Comparison of ENCODE assay signal across 2 cellular contexts in the genomic region with DNA sequence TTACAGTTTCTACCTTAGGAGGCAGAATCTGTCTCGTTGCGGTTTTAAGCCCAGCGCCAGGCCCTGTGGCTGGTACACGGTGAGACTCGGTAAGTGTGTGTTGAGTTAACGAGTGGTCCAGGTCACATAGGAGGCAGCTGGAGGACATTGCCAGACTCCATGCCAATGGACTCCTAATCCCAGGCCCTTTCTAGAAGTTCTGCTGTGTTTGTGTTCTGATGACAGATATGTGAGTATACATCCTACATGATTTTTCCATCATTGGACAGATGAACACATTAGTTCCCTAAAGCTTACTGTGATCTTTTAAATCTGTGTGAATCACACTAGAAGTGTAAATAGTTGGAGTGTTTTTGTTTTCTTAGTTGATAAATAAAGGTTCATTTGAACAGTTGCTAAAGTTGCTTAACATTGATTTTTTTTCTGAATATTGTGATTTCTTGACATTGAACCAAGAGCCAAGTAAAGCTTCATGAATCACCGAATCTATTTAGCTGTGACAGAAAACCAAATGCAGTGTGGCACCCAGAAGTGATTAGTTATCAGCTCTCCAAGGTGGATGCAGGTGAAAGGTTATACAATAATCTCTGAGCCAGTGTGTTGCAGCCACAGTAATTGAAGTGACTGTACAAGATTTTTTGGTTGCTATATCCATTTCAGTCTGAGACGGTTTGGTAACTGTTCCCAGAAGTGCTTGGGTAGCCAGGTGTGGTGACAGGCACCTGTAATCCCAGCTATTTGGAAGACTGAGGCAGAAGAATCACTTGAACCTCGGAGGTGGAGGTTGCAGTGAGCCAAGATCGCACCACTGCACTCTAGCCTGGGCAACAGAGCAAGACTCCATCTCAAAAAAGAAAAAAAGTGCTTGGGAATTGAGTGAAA.
TF ChIP-seq lines count a peak whose summit lies in the region.

No MANE protein-coding gene starts in this region.

TF ChIP-seq in SK-N-SH, 30 proteins besides CTCF, POLR2A, EP300 and RAD21 (continued from another document):
- TF ChIP-seq, protein P1, sequence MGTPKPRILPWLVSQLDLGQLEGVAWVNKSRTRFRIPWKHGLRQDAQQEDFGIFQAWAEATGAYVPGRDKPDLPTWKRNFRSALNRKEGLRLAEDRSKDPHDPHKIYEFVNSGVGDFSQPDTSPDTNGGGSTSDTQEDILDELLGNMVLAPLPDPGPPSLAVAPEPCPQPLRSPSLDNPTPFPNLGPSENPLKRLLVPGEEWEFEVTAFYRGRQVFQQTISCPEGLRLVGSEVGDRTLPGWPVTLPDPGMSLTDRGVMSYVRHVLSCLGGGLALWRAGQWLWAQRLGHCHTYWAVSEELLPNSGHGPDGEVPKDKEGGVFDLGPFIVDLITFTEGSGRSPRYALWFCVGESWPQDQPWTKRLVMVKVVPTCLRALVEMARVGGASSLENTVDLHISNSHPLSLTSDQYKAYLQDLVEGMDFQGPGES (IDR thresholded peaks at IDR 0.05; ENCODE audit: low read depth, low read length): no peak
- no peak for TF ChIP-seq GATA2 (CRISPR knock-in tag; IDR thresholded peaks at IDR 0.05)
- no peak for TF ChIP-seq NRF1 (IDR thresholded peaks at IDR 0.05; ENCODE audit: low read depth, low read length)
- no peak for TF ChIP-seq NFIC (IDR thresholded peaks at IDR 0.05; ENCODE audit: borderline replicate concordance)
- TF ChIP-seq FOXM1 (IDR thresholded peaks at IDR 0.05; ENCODE audit: low read depth): no peak
- no peak for TF ChIP-seq FOXJ3 (CRISPR knock-in tag; IDR thresholded peaks at IDR 0.05)
- TF ChIP-seq CHD2 (IDR thresholded peaks at IDR 0.05; ENCODE audit: low read length, partially characterized antibody): no peak
- no peak for TF ChIP-seq MEF2A (IDR thresholded peaks at IDR 0.05; ENCODE audit: borderline replicate concordance, low read depth)

TF ChIP-seq in SK-N-SH treated with all-trans-retinoic acid at 6 μM for 48 hours, 23 proteins besides CTCF, POLR2A, EP300 and RAD21 (continued from another document):
- TF ChIP-seq, protein P2, sequence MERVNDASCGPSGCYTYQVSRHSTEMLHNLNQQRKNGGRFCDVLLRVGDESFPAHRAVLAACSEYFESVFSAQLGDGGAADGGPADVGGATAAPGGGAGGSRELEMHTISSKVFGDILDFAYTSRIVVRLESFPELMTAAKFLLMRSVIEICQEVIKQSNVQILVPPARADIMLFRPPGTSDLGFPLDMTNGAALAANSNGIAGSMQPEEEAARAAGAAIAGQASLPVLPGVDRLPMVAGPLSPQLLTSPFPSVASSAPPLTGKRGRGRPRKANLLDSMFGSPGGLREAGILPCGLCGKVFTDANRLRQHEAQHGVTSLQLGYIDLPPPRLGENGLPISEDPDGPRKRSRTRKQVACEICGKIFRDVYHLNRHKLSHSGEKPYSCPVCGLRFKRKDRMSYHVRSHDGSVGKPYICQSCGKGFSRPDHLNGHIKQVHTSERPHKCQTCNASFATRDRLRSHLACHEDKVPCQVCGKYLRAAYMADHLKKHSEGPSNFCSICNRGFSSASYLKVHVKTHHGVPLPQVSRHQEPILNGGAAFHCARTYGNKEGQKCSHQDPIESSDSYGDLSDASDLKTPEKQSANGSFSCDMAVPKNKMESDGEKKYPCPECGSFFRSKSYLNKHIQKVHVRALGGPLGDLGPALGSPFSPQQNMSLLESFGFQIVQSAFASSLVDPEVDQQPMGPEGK (CRISPR knock-in tag; IDR thresholded peaks at IDR 0.05; ENCODE audit: borderline replicate concordance): no peak
- no peak for TF ChIP-seq TOX (CRISPR knock-in tag; IDR thresholded peaks at IDR 0.05; ENCODE audit: borderline replicate concordance)
- no peak for TF ChIP-seq ZNF565 (CRISPR knock-in tag; conservative IDR thresholded peaks at IDR 0.05; ENCODE audit: low read depth)
- TF ChIP-seq, protein P3, sequence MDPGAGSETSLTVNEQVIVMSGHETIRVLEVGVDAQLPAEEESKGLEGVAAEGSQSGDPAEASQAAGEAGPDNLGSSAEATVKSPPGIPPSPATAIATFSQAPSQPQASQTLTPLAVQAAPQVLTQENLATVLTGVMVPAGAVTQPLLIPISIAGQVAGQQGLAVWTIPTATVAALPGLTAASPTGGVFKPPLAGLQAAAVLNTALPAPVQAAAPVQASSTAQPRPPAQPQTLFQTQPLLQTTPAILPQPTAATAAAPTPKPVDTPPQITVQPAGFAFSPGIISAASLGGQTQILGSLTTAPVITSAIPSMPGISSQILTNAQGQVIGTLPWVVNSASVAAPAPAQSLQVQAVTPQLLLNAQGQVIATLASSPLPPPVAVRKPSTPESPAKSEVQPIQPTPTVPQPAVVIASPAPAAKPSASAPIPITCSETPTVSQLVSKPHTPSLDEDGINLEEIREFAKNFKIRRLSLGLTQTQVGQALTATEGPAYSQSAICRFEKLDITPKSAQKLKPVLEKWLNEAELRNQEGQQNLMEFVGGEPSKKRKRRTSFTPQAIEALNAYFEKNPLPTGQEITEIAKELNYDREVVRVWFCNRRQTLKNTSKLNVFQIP (CRISPR knock-in tag; IDR thresholded peaks at IDR 0.05; ENCODE audit: borderline replicate concordance, low read depth): no peak
- TF ChIP-seq ZNF8 (CRISPR knock-in tag; IDR thresholded peaks at IDR 0.05): no peak
- no peak for TF ChIP-seq ZC3H10 (CRISPR knock-in tag; IDR thresholded peaks at IDR 0.05)
- TF ChIP-seq ESRRG (CRISPR knock-in tag; IDR thresholded peaks at IDR 0.05): no peak
- no peak for TF ChIP-seq SNAI2 (CRISPR knock-in tag; IDR thresholded peaks at IDR 0.05)
- no peak for TF ChIP-seq ARNTL (CRISPR knock-in tag; IDR thresholded peaks at IDR 0.05; ENCODE audit: borderline replicate concordance, low read depth)
- no peak for TF ChIP-seq ZNF70 (CRISPR knock-in tag; IDR thresholded peaks at IDR 0.05)
- no peak for TF ChIP-seq GLIS3 (CRISPR knock-in tag; IDR thresholded peaks at IDR 0.05)
- TF ChIP-seq CSDC2 (CRISPR knock-in tag; IDR thresholded peaks at IDR 0.05): no peak
TF ChIP-seq in SK-N-SH treated with all-trans-retinoic acid at 6 μM for 48 hours: peak in this region for 0.
